In genomic region chr6:158818580-158819212, GRCh38 we compare ENCODE assay signal across 8 cellular contexts. TPM values are rescaled to one million over a fixed set of nuclear protein-coding genes. Genes with fewer than 3 reads are reported as not detected.
A peak's percentile ranks its signal among the peaks of the same experiment; 100 is the strongest.
DNase-seq lines count a peak whose midpoint lies in the region; ATAC-seq lines count a peak whose summit lies in the region.

No MANE protein-coding gene starts in this region.

- no peaks in the 10 kb centered on the region for H3K27me3 Mint-ChIP-seq in activated naive CD8-positive, alpha-beta T cell treated with anti-CD3 and anti-CD28 coated beads, Interleukin-2, amount 50 U/mL, for 24 hours

- peaks cover 59% of the 10 kb centered on the region for H3K4me1 Mint-ChIP-seq in activated naive CD8-positive, alpha-beta T cell treated with anti-CD3 and anti-CD28 coated beads, Interleukin-2, amount 50 U/mL, for 24 hours

- intact Hi-C loops in left cardiac atrium (cut with DNase I), result loop anchor here in 1 of 2 donors (5.0 kb wide), 1 partner anchor 111 kb away; no protein-coding TSS in a partner anchor

- peak; percentile 20 for ATAC-seq in GM21381 (IDR thresholded peaks at IDR 0.05; ENCODE audit: unreplicated experiment)
- peak; percentile 50 for ATAC-seq in activated naive CD8-positive, alpha-beta T cell treated with anti-CD3 and anti-CD28 coated beads, Interleukin-2, amount 50 U/mL, for 24 hours
- peak; percentile 41 to 54 for ATAC-seq in left cardiac atrium

- peak overlapping the region; percentile 30 for H3K27ac Mint-ChIP-seq in activated naive CD8-positive, alpha-beta T cell treated with anti-CD3 and anti-CD28 coated beads, Interleukin-2, amount 50 U/mL, for 24 hours

- DNase-seq in D341Med (ENCODE audit: low spot score) (peak; percentile 79), HUDEP-2 (lab: John Stamatoyannopoulos, UW; ENCODE audit: unreplicated experiment in 76 of 76) (peak in 55 of 76 experiments; percentile 25 to 73 (median 57)), SW480 (ENCODE audit: low spot score) (peak; percentile 59), left cardiac atrium (peak; percentile 75), retina (peak; percentile 57), inferior parietal cortex (ENCODE audit: extremely low spot score) (no peak)
- DNase-seq in activated naive CD8-positive, alpha-beta T cell treated with anti-CD3 and anti-CD28 coated beads, Interleukin-2, amount 50 U/mL, for 24 hours, result peak; percentile 75

- H3K36me3 Mint-ChIP-seq in activated naive CD8-positive, alpha-beta T cell treated with anti-CD3 and anti-CD28 coated beads, Interleukin-2, amount 50 U/mL, for 24 hours (ENCODE audit: low read depth), result peaks cover 45% of the 10 kb centered on the region

- peaks cover 3% of the 10 kb centered on the region for H3K9me3 Mint-ChIP-seq in activated naive CD8-positive, alpha-beta T cell treated with anti-CD3 and anti-CD28 coated beads, Interleukin-2, amount 50 U/mL, for 24 hours

- peak overlapping the region; percentile 98 for H3K4me3 Mint-ChIP-seq in activated naive CD8-positive, alpha-beta T cell treated with anti-CD3 and anti-CD28 coated beads, Interleukin-2, amount 50 U/mL, for 24 hours

RNA-seq across cellular contexts. Expression of gene EZR, which starts 0.5 kb away (rescaled TPM):
- total RNA-seq in left cardiac atrium, result 100 to 1,000 TPM; 140 to 217 TPM
